ENCODE assay signal across 28 cellular contexts in the genomic region with DNA sequence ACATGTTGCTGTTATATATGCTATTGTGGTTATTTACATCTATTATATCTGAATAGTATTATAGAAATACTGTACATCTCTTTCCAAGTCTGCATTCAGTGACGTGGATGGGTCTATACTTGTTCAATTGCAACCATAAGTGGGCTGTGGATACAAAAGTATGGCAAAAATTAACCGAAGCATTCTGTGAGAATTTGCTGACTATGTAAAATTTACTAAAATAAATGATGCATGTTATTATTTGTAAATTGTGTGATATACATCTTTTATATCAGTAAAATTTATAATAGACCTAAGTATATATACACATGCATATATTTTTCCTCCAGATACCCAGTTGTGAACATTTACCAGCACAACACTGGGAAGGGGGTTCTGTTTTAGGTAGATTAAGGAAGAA.
"Had no signal": no experiment of that assay in that cellular context is flagged by ENCODE, and none has a peak within 500 bp of the region (broad histone marks: within the 10 kb centered on the region; RNA-seq: fewer than 3 reads in every experiment).

No MANE protein-coding gene starts in this region.

- H3K9ac ChIP-seq: neural progenitor cell, parathyroid adenoma had no signal

- H3K27ac ChIP-seq: neural progenitor cell, ovary, parathyroid adenoma, psoas muscle, skin epidermis, spleen, suprapubic skin, testis, tibial artery, transverse colon, upper lobe of right lung, uterus had no signal

- ATAC-seq: natural killer cell; psoas muscle; right cardiac atrium; sciatic nerve; stimulated activated memory B cell treated with anti-CD40 and anti-IgM and Interleukin-4, amounts not matched to agents 10 μg/mL and 1 μg/mL and 100 μg/mL, for 72 hours; stimulated activated naive CD8-positive, alpha-beta T cell treated with anti-CD3 and anti-CD28 coated beads, Interleukin-15, amount 100 ng/mL, for 72 hours; stimulated activated naive CD8-positive, alpha-beta T cell treated with anti-CD3 and anti-CD28 coated beads, Interleukin-15, Interleukin-2, amounts not matched to agents 100 U/mL and 50 U/mL, for 24 hours; upper lobe of right lung had no signal

- H2AFZ ChIP-seq: neural progenitor cell, parathyroid adenoma had no signal

- H3K79me2 ChIP-seq: parathyroid adenoma had no signal

- H3K36me3 ChIP-seq: neural progenitor cell, ovary, spleen, suprapubic skin, tibial artery, transverse colon, upper lobe of right lung, uterus had no signal

- DNase-seq: natural killer cell; occipital lobe; ovary; posterior cingulate gyrus; psoas muscle; right cardiac atrium; spleen; stimulated activated CD4-positive, alpha-beta T cell treated with anti-CD3 and anti-CD28 coated beads, Interleukin-12 subunit alpha, Interleukin-12 subunit beta, amount 100 ng/mL, for 4 hours; stimulated activated CD4-positive, alpha-beta T cell treated with anti-CD3 and anti-CD28 coated beads, Interleukin-1b, Interleukin-23, amount 100 ng/mL, for 48 hours; stimulated activated CD4-positive, alpha-beta T cell treated with anti-CD3 and anti-CD28 coated beads, Interleukin-4, amount 100 ng/mL, for 1 hour; stimulated activated CD4-positive, alpha-beta T cell treated with anti-CD3 and anti-CD28 coated beads, Interleukin-4, amount 100 ng/mL, for 4 hours; stimulated activated CD8-positive, alpha-beta memory T cell treated with anti-CD3 and anti-CD28 coated beads, Interleukin-4, amount 100 ng/mL, for 48 hours; stimulated activated naive CD4-positive, alpha-beta T cell; stimulated activated naive CD8-positive, alpha-beta T cell treated with anti-CD3 and anti-CD28 coated beads, Interleukin-15, amount 100 ng/mL, for 72 hours; stimulated activated naive CD8-positive, alpha-beta T cell treated with anti-CD3 and anti-CD28 coated beads, Interleukin-15, Interleukin-2, amounts not matched to agents 100 U/mL and 50 U/mL, for 24 hours; substantia nigra; testis; tibial artery; transverse colon; upper lobe of right lung; uterus had no signal

- H3K4me2 ChIP-seq: neural progenitor cell, smooth muscle cell had no signal

- H3K27me3 ChIP-seq: neural progenitor cell, ovary, spleen, suprapubic skin, testis, tibial artery, transverse colon, upper lobe of right lung, uterus had no signal

- H3K4me1 ChIP-seq: parathyroid adenoma, psoas muscle, spleen, suprapubic skin, testis, tibial artery, transverse colon, upper lobe of right lung, uterus had no signal

- H3K9me3 ChIP-seq: ovary, psoas muscle, spleen, suprapubic skin, testis, tibial artery, transverse colon, upper lobe of right lung, uterus had no signal

- H3K4me3 ChIP-seq: neural progenitor cell, ovary, psoas muscle, skin epidermis, smooth muscle cell, spleen, suprapubic skin, testis, tibial artery, transverse colon, upper lobe of right lung, uterus had no signal
